Comparison of ENCODE assay signal across 1 cellular context in the genomic region with DNA sequence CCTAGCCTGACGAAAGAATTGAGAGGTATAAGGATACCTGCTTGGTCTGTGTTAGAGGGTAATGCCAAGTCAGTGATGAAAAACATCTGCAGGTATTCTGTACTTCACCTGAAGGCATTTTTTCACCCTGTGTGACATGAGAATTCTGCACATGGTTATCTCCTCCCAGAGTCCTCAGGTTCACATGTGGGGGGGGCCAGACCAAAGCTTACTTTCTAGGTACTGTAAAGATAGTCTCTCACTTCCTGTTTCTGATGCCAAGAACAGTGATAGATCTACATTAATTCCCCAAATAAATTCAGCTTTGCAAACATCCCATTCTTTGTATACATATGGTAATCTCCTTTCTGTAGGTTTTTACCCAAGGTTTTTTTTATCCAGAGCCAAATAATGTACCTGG.
TF ChIP-seq lines count a peak whose summit lies in the region.

No MANE protein-coding gene starts in this region.

TF ChIP-seq in GM23338, 12 proteins besides CTCF, POLR2A, EP300 and RAD21 (continued from another document):
- TF ChIP-seq, protein P1, sequence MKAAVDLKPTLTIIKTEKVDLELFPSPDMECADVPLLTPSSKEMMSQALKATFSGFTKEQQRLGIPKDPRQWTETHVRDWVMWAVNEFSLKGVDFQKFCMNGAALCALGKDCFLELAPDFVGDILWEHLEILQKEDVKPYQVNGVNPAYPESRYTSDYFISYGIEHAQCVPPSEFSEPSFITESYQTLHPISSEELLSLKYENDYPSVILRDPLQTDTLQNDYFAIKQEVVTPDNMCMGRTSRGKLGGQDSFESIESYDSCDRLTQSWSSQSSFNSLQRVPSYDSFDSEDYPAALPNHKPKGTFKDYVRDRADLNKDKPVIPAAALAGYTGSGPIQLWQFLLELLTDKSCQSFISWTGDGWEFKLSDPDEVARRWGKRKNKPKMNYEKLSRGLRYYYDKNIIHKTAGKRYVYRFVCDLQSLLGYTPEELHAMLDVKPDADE (IDR thresholded peaks at IDR 0.05) = no peak
- TF ChIP-seq ZNF331 (CRISPR knock-in tag; IDR thresholded peaks at IDR 0.05; ENCODE audit: low read depth) (no peak), STAT1 (IDR thresholded peaks at IDR 0.05; ENCODE audit: unreplicated experiment) (no peak), EZH2phosphoT487 (IDR thresholded peaks at IDR 0.05; ENCODE audit: unreplicated experiment) (no peak), JUNB (IDR thresholded peaks at IDR 0.05; ENCODE audit: unreplicated experiment) (no peak), POLR2AphosphoS5 (IDR thresholded peaks at IDR 0.05; ENCODE audit: low read depth) (no peak), CREB1 (CRISPR knock-in tag; IDR thresholded peaks at IDR 0.05; ENCODE audit: low read depth) (no peak), ZNF114 (CRISPR knock-in tag; IDR thresholded peaks at IDR 0.05) (no peak), EZH2 (IDR thresholded peaks at IDR 0.05; ENCODE audit: low read depth, unreplicated experiment) (no peak)
- TF ChIP-seq, protein P2, sequence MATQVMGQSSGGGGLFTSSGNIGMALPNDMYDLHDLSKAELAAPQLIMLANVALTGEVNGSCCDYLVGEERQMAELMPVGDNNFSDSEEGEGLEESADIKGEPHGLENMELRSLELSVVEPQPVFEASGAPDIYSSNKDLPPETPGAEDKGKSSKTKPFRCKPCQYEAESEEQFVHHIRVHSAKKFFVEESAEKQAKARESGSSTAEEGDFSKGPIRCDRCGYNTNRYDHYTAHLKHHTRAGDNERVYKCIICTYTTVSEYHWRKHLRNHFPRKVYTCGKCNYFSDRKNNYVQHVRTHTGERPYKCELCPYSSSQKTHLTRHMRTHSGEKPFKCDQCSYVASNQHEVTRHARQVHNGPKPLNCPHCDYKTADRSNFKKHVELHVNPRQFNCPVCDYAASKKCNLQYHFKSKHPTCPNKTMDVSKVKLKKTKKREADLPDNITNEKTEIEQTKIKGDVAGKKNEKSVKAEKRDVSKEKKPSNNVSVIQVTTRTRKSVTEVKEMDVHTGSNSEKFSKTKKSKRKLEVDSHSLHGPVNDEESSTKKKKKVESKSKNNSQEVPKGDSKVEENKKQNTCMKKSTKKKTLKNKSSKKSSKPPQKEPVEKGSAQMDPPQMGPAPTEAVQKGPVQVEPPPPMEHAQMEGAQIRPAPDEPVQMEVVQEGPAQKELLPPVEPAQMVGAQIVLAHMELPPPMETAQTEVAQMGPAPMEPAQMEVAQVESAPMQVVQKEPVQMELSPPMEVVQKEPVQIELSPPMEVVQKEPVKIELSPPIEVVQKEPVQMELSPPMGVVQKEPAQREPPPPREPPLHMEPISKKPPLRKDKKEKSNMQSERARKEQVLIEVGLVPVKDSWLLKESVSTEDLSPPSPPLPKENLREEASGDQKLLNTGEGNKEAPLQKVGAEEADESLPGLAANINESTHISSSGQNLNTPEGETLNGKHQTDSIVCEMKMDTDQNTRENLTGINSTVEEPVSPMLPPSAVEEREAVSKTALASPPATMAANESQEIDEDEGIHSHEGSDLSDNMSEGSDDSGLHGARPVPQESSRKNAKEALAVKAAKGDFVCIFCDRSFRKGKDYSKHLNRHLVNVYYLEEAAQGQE (IDR thresholded peaks at IDR 0.05; ENCODE audit: unreplicated experiment) = no peak
- TF ChIP-seq, protein P3, sequence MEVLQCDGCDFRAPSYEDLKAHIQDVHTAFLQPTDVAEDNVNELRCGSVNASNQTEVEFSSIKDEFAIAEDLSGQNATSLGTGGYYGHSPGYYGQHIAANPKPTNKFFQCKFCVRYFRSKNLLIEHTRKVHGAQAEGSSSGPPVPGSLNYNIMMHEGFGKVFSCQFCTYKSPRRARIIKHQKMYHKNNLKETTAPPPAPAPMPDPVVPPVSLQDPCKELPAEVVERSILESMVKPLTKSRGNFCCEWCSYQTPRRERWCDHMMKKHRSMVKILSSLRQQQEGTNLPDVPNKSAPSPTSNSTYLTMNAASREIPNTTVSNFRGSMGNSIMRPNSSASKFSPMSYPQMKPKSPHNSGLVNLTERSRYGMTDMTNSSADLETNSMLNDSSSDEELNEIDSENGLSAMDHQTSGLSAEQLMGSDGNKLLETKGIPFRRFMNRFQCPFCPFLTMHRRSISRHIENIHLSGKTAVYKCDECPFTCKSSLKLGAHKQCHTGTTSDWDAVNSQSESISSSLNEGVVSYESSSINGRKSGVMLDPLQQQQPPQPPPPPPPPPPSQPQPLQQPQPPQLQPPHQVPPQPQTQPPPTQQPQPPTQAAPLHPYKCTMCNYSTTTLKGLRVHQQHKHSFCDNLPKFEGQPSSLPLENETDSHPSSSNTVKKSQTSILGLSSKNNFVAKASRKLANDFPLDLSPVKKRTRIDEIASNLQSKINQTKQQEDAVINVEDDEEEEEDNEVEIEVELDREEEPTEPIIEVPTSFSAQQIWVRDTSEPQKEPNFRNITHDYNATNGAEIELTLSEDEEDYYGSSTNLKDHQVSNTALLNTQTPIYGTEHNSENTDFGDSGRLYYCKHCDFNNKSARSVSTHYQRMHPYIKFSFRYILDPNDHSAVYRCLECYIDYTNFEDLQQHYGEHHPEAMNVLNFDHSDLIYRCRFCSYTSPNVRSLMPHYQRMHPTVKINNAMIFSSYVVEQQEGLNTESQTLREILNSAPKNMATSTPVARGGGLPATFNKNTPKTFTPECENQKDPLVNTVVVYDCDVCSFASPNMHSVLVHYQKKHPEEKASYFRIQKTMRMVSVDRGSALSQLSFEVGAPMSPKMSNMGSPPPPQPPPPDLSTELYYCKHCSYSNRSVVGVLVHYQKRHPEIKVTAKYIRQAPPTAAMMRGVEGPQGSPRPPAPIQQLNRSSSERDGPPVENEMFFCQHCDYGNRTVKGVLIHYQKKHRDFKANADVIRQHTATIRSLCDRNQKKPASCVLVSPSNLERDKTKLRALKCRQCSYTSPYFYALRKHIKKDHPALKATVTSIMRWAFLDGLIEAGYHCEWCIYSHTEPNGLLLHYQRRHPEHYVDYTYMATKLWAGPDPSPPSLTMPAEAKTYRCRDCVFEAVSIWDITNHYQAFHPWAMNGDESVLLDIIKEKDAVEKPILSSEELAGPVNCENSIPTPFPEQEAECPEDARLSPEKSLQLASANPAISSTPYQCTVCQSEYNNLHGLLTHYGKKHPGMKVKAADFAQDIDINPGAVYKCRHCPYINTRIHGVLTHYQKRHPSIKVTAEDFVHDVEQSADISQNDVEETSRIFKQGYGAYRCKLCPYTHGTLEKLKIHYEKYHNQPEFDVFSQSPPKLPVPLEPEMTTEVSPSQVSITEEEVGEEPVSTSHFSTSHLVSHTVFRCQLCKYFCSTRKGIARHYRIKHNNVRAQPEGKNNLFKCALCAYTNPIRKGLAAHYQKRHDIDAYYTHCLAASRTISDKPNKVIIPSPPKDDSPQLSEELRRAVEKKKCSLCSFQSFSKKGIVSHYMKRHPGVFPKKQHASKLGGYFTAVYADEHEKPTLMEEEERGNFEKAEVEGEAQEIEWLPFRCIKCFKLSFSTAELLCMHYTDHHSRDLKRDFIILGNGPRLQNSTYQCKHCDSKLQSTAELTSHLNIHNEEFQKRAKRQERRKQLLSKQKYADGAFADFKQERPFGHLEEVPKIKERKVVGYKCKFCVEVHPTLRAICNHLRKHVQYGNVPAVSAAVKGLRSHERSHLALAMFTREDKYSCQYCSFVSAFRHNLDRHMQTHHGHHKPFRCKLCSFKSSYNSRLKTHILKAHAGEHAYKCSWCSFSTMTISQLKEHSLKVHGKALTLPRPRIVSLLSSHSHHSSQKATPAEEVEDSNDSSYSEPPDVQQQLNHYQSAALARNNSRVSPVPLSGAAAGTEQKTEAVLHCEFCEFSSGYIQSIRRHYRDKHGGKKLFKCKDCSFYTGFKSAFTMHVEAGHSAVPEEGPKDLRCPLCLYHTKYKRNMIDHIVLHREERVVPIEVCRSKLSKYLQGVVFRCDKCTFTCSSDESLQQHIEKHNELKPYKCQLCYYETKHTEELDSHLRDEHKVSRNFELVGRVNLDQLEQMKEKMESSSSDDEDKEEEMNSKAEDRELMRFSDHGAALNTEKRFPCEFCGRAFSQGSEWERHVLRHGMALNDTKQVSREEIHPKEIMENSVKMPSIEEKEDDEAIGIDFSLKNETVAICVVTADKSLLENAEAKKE (CRISPR knock-in tag; IDR thresholded peaks at IDR 0.05) = no peak
